In the genomic region with DNA sequence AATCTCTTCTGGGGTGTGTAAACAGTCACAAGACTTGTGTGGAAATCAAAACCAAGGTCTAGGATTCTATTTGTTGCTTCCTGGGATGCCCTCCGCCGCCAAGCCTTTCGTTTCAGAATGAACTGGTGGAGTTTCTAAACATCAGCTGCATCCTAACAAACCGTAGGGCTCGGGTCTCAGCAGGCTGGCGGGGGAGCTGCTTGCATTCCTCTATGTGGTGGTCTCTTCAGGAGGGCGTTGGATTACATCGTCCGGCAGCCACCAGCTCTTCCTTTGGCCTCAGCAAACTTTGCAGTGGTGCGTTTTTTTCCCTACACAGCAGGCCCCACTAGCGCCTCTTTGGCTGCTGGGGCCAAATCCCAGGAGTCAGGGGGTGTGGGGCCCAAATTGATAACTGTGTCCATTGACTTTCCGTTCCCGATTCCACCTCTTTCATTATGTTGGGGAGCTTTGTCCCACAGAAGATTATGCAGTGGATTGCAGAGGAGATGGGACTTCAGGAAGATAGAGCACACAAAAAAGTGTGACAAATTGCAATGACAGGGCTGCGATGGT, we compare ENCODE assay signal across 18 cellular contexts.
DNase-seq lines count a peak whose midpoint lies in the region; ATAC-seq and TF ChIP-seq lines count a peak whose summit lies in the region.
"Had no signal": no experiment of that assay in that cellular context is flagged by ENCODE, and none has a peak within 500 bp of the region (broad histone marks: within the 10 kb centered on the region; RNA-seq: fewer than 3 reads in every experiment).

No MANE protein-coding gene starts in this region.

- peaks cover 16% of the 10 kb centered on the region for H3K4me1 Mint-ChIP-seq in GM23338

- TF ChIP-seq CTCF in GM23338 (conservative IDR thresholded peaks at IDR 0.05; ENCODE audit: low read depth in 2 of 2): no peak
- TF ChIP-seq CTCF in choroid plexus epithelial cell (conservative IDR thresholded peaks at IDR 0.05; ENCODE audit: low read depth, low read length): no peak
- no peak for TF ChIP-seq CTCF in BE2C (IDR thresholded peaks at IDR 0.05; ENCODE audit: low read depth, low read length)

- H3F3A ChIP-seq in GM23338 (replicated peaks; ENCODE audit: low read depth): no peaks in the 10 kb centered on the region

- H3K9me3 Mint-ChIP-seq in GM23338: no peaks in the 10 kb centered on the region; the same call in 2 of the 3 replicates
- H3K9me3 Mint-ChIP-seq: CD8-positive, alpha-beta T cell had no signal

- H3K4me3 Mint-ChIP-seq in GM23338: no peak overlapping the region
- H3K4me3 Mint-ChIP-seq: CD8-positive, alpha-beta T cell had no signal

- H3K27me3 ChIP-seq in GM23338 (ENCODE audit: insufficient read depth) (no peaks in the 10 kb centered on the region), neuron (ENCODE audit: insufficient read depth, low read length) (no peaks in the 10 kb centered on the region), BE2C (no peaks in the 10 kb centered on the region)
- H3K27me3 ChIP-seq: MG63 had no signal

- peaks cover 3% of the 10 kb centered on the region for H3K27me3 Mint-ChIP-seq in GM23338 (ENCODE audit: insufficient read depth, low read depth, poor library complexity)

- H3K36me3 ChIP-seq in GM23338 (ENCODE audit: insufficient read depth): no peaks in the 10 kb centered on the region
- no peaks in the 10 kb centered on the region for H3K36me3 ChIP-seq in neuron (ENCODE audit: insufficient read depth, low read length)
- no peaks in the 10 kb centered on the region for H3K36me3 ChIP-seq in BE2C
- H3K36me3 ChIP-seq: MG63 had no signal

- no peak overlapping the region for H3K27ac ChIP-seq in GM23338 (ENCODE audit: low read depth)

- H3K27ac Mint-ChIP-seq in GM23338: no peak overlapping the region
- H3K27ac Mint-ChIP-seq: CD8-positive, alpha-beta T cell had no signal

- no peak overlapping the region for H3K4me3 ChIP-seq in GM23338
- peak overlapping the region; percentile 12 for H3K4me3 ChIP-seq in choroid plexus epithelial cell (ENCODE audit: low read depth, low read length)
- H3K4me3 ChIP-seq in neuron (ENCODE audit: low read length): peak overlapping the region; percentile 12
- H3K4me3 ChIP-seq in BE2C (ENCODE audit: low read depth, low read length): no peak overlapping the region
- H3K4me3 ChIP-seq: MG63 had no signal

- H4K20me1 ChIP-seq in GM23338 (replicated peaks; ENCODE audit: insufficient read depth): no peaks in the 10 kb centered on the region

- ATAC-seq in GM23338 (peak; percentile 77), GM18517 (IDR thresholded peaks at IDR 0.05; ENCODE audit: unreplicated experiment) (no peak)
- ATAC-seq: CD8-positive, alpha-beta T cell; Right ventricle myocardium inferior had no signal

- peaks cover 3% of the 10 kb centered on the region; the same call in 1 of the 2 replicates for H3K9me2 ChIP-seq in GM23338 (ENCODE audit: insufficient read depth)

- H3K4me2 ChIP-seq in GM23338: no peak overlapping the region

- no peaks in the 10 kb centered on the region for H3K36me3 Mint-ChIP-seq in GM23338 (ENCODE audit: low read depth)
- H3K36me3 Mint-ChIP-seq: CD8-positive, alpha-beta T cell had no signal

- 0 out of 2 replicates have a peak overlapping the region, but pooled peaks have one; percentile 14 for H2AFZ ChIP-seq in GM23338
- no peak overlapping the region for H2AFZ ChIP-seq in neuron (ENCODE audit: low read depth, low read length)

- no peaks in the 10 kb centered on the region for H3K79me2 ChIP-seq in GM23338 (replicated peaks; ENCODE audit: insufficient read depth)

- no peaks in the 10 kb centered on the region for H3K9me3 ChIP-seq in neuron (ENCODE audit: low read length)
- H3K9me3 ChIP-seq in BE2C: no peaks in the 10 kb centered on the region; the same call in 1 of the 2 replicates
- H3K9me3 ChIP-seq: MG63 had no signal

- H3K4me1 ChIP-seq in GM23338 (ENCODE audit: insufficient read depth) (no peaks in the 10 kb centered on the region; the same call in 1 of the 2 replicates), neuron (ENCODE audit: insufficient read depth, low read length) (peaks cover 25% of the 10 kb centered on the region), BE2C (no peaks in the 10 kb centered on the region)

- DNase-seq in GM23338 (ENCODE audit: low spot score) (peak; percentile 51), choroid plexus epithelial cell (ENCODE audit: low read depth) (no peak), left kidney (ENCODE audit: low read depth, low spot score) (peak; percentile 94), BE2C (no peak), cortex of kidney (lab: John Stamatoyannopoulos, UW) (no peak)
- DNase-seq: 8988T; C1 segment of cervical spinal cord; CD8-positive, alpha-beta T cell; MG63; NCI-H1417; NCI-H1694 treated with DMSO at 0.1 percent for 48 hours; NCI-H2081 treated with DMSO at 0.1 percent for 48 hours; NCI-H2171 treated with DMSO at 0.1 percent for 48 hours; NCI-H524 treated with DMSO at 0.1 percent for 48 hours; NCI-H82 had no signal

TF ChIP-seq in GM23338, 12 proteins besides CTCF, POLR2A, EP300 and RAD21 (continues in another document):
- no peak for TF ChIP-seq POLR2AphosphoS5 (IDR thresholded peaks at IDR 0.05; ENCODE audit: low read depth)
- TF ChIP-seq, protein P1, sequence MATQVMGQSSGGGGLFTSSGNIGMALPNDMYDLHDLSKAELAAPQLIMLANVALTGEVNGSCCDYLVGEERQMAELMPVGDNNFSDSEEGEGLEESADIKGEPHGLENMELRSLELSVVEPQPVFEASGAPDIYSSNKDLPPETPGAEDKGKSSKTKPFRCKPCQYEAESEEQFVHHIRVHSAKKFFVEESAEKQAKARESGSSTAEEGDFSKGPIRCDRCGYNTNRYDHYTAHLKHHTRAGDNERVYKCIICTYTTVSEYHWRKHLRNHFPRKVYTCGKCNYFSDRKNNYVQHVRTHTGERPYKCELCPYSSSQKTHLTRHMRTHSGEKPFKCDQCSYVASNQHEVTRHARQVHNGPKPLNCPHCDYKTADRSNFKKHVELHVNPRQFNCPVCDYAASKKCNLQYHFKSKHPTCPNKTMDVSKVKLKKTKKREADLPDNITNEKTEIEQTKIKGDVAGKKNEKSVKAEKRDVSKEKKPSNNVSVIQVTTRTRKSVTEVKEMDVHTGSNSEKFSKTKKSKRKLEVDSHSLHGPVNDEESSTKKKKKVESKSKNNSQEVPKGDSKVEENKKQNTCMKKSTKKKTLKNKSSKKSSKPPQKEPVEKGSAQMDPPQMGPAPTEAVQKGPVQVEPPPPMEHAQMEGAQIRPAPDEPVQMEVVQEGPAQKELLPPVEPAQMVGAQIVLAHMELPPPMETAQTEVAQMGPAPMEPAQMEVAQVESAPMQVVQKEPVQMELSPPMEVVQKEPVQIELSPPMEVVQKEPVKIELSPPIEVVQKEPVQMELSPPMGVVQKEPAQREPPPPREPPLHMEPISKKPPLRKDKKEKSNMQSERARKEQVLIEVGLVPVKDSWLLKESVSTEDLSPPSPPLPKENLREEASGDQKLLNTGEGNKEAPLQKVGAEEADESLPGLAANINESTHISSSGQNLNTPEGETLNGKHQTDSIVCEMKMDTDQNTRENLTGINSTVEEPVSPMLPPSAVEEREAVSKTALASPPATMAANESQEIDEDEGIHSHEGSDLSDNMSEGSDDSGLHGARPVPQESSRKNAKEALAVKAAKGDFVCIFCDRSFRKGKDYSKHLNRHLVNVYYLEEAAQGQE (IDR thresholded peaks at IDR 0.05; ENCODE audit: unreplicated experiment): no peak
- no peak for TF ChIP-seq ZNF114 (CRISPR knock-in tag; IDR thresholded peaks at IDR 0.05)

Comparison
In these comparisons a context has a peak if more than half of its experiments do, and no peak if none do; other contexts are left out.
1. DNase-seq: peak in GM23338 (single experiment) and left kidney (single experiment); none in choroid plexus epithelial cell (single experiment), BE2C (single experiment) and cortex of kidney (single experiment).
2. H3K4me3 ChIP-seq: peak in choroid plexus epithelial cell (single experiment) and neuron (single experiment); none in GM23338 (single experiment) and BE2C (single experiment).